In the genomic region with DNA sequence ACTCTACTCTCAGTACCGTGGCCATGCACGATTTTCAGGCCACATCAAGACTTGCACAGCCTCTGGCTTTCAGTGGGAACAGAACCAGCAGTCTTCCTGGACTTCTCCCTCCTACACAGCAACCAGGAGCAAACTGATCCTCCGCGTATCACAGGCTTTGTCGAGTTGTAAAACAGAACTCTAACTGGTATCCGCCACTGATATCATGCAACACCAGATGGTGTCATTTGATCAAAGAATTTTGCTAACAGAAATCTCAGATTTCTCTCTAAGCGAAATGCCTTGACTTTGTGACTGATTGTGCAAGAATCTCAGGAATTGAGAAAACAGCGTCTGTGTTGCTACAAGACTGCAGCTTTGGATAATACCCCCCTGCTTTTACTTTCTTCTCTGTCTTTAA, we compare ENCODE assay signal across 9 cellular contexts.
DNase-seq lines count a peak whose midpoint lies in the region; ATAC-seq and TF ChIP-seq lines count a peak whose summit lies in the region.
"Had no signal": no experiment of that assay in that cellular context is flagged by ENCODE, and none has a peak within 500 bp of the region (broad histone marks: within the 10 kb centered on the region; RNA-seq: fewer than 3 reads in every experiment).

No MANE protein-coding gene starts in this region.

- peak; percentile 78 for DNase-seq in AG09319 (ENCODE audit: extremely low read depth, low read depth)
- peak; percentile 5 for DNase-seq in OCI-M1 (lab: John Stamatoyannopoulos, UW)
- peak; percentile 99 for DNase-seq in fibroblast of peridontal ligament (ENCODE audit: extremely low read depth)
- DNase-seq in osteocyte (ENCODE audit: extremely low spot score, unreplicated experiment), result no peak
- DNase-seq in WERI-Rb-1, result no peak
- DNase-seq: activated naive CD8-positive, alpha-beta T cell treated with anti-CD3 and anti-CD28 coated beads, Interleukin-2, amount 10 ng/mL, durations not matched to agents 7 days and 5 days had no signal

- no peaks in the 10 kb centered on the region for H3K27me3 ChIP-seq in WERI-Rb-1 (ENCODE audit: insufficient read depth, low read depth, severe bottlenecking)

- no peaks in the 10 kb centered on the region for H3K27me3 Mint-ChIP-seq in osteocyte (ENCODE audit: unreplicated experiment)

- peak overlapping the region; percentile 41 for H3K4me3 Mint-ChIP-seq in osteocyte (ENCODE audit: unreplicated experiment)
- H3K4me3 Mint-ChIP-seq: activated naive CD8-positive, alpha-beta T cell treated with anti-CD3 and anti-CD28 coated beads, Interleukin-2, amount 10 ng/mL, durations not matched to agents 7 days and 5 days had no signal

- H3K9me3 ChIP-seq in WERI-Rb-1 (ENCODE audit: severe bottlenecking), result no peaks in the 10 kb centered on the region

- no peak overlapping the region for H3K27ac ChIP-seq in WERI-Rb-1

- H3K36me3 ChIP-seq in WERI-Rb-1, result no peaks in the 10 kb centered on the region

- H3K9me3 Mint-ChIP-seq in osteocyte (ENCODE audit: unreplicated experiment), result peaks cover 16% of the 10 kb centered on the region

- TF ChIP-seq CTCF in AG09319 (IDR thresholded peaks at IDR 0.05; ENCODE audit: low read depth, low read length) (peak; percentile 27), osteocyte (IDR thresholded peaks at IDR 0.05) (peak; percentile 62), WERI-Rb-1 (IDR thresholded peaks at IDR 0.05; ENCODE audit: low read depth, low read length) (no peak)

- H3K4me3 ChIP-seq in WERI-Rb-1 (ENCODE audit: low read depth, low read length), result no peak overlapping the region

- H3K4me1 Mint-ChIP-seq in osteocyte (ENCODE audit: unreplicated experiment), result peaks cover 35% of the 10 kb centered on the region
- H3K4me1 Mint-ChIP-seq: activated naive CD8-positive, alpha-beta T cell treated with anti-CD3 and anti-CD28 coated beads, Interleukin-2, amount 10 ng/mL, durations not matched to agents 7 days and 5 days had no signal

- ATAC-seq in GM19463 (IDR thresholded peaks at IDR 0.05; ENCODE audit: unreplicated experiment) (no peak), GM19467 (IDR thresholded peaks at IDR 0.05; ENCODE audit: unreplicated experiment) (no peak), HG03571 (IDR thresholded peaks at IDR 0.05; ENCODE audit: unreplicated experiment) (no peak)

- peak overlapping the region; percentile 89 for H3K27ac Mint-ChIP-seq in osteocyte (ENCODE audit: unreplicated experiment)
- H3K27ac Mint-ChIP-seq: activated naive CD8-positive, alpha-beta T cell treated with anti-CD3 and anti-CD28 coated beads, Interleukin-2, amount 10 ng/mL, durations not matched to agents 7 days and 5 days had no signal

- H3K36me3 Mint-ChIP-seq in osteocyte (ENCODE audit: unreplicated experiment), result peaks cover 10% of the 10 kb centered on the region
- H3K36me3 Mint-ChIP-seq: activated naive CD8-positive, alpha-beta T cell treated with anti-CD3 and anti-CD28 coated beads, Interleukin-2, amount 10 ng/mL, durations not matched to agents 7 days and 5 days had no signal

Comparison
In these comparisons a context has a peak if more than half of its experiments do, and no peak if none do; other contexts are left out.
1. DNase-seq: peak in AG09319 (single experiment), OCI-M1 (single experiment) and fibroblast of peridontal ligament (single experiment); none in osteocyte (single experiment) and WERI-Rb-1 (single experiment).